14 cellular contexts compared by ENCODE assay signal in genomic region chr5:157387164-157387563, GRCh38.
A peak's percentile ranks its signal among the peaks of the same experiment; 100 is the strongest.
DNase-seq lines count a peak whose midpoint lies in the region; ATAC-seq, FAIRE-seq and TF ChIP-seq lines count a peak whose summit lies in the region.
"Had no signal": no experiment of that assay in that cellular context is flagged by ENCODE, and none has a peak within 500 bp of the region (broad histone marks: within the 10 kb centered on the region; RNA-seq: fewer than 3 reads in every experiment).

No MANE protein-coding gene starts in this region.

- H3K18ac ChIP-seq in trophoblast cell (ENCODE audit: low read length) = no peak overlapping the region

- intact Hi-C loops in OCI-LY7 (cut with micrococcal nuclease; ENCODE audit: unreplicated experiment) = no loop called here
- intact Hi-C loops in endothelial cell of umbilical vein (cut with micrococcal nuclease) = loop anchor here (2.0 kb wide), 1 partner anchor 1004 kb away; no protein-coding TSS in a partner anchor

- H3K27me3 ChIP-seq in ACC112 (ENCODE audit: insufficient read depth, low read length) (no peaks in the 10 kb centered on the region), endothelial cell of umbilical vein (ENCODE audit: control insufficient read depth in 2 of 2, insufficient read depth in 2 of 2, low read length in 2 of 2) (no peaks in the 10 kb centered on the region), trophoblast cell (ENCODE audit: insufficient read depth, low read length) (no peaks in the 10 kb centered on the region), foreskin keratinocyte (no peaks in the 10 kb centered on the region)
- H3K27me3 ChIP-seq: BLaER1, spleen had no signal

- H3K27ac ChIP-seq in ACC112 (ENCODE audit: low read depth, low read length) (peak overlapping the region; percentile 69), OCI-LY7 (ENCODE audit: low read depth, low read length, poor library complexity, severe bottlenecking) (no peak overlapping the region), endothelial cell of umbilical vein (ENCODE audit: insufficient read depth, low read depth, low read length) (peak overlapping the region; percentile 88), trophoblast cell (ENCODE audit: low read depth, low read length) (peak overlapping the region; percentile 79), substantia nigra (ENCODE audit: low read depth, low read length, poor library complexity, severe bottlenecking) (no peak overlapping the region), foreskin keratinocyte (no peak overlapping the region)
- H3K27ac ChIP-seq: BLaER1 had no signal

- peak overlapping the region; percentile 13 for H4K8ac ChIP-seq in trophoblast cell (ENCODE audit: low read depth, low read length)

- peak overlapping the region; percentile 53 for H3K4ac ChIP-seq in trophoblast cell (ENCODE audit: low read depth, low read length)

- TF ChIP-seq CTCF in OCI-LY7 (conservative IDR thresholded peaks at IDR 0.05; ENCODE audit: low read length) = no peak
- no peak for TF ChIP-seq CTCF in endothelial cell of umbilical vein (IDR thresholded peaks at IDR 0.05; ENCODE audit: extremely low read depth in 1 of 2, insufficient read depth in 1 of 2, low read depth in 1 of 2, low read length in 2 of 2)
- TF ChIP-seq CTCF in foreskin keratinocyte (conservative IDR thresholded peaks at IDR 0.05) = no peak

- H2BK120ac ChIP-seq in trophoblast cell (ENCODE audit: insufficient read depth, low read length, poor library complexity) = peak overlapping the region; percentile 64

- H4K12ac ChIP-seq in trophoblast cell (ENCODE audit: low read depth, low read length) = no peak overlapping the region

- H3K23ac ChIP-seq in trophoblast cell (ENCODE audit: low read length) = no peak overlapping the region

- FAIRE-seq in endothelial cell of umbilical vein (lab: Jason Lieb, UNC) = no peak

- peaks cover 67% of the 10 kb centered on the region for H3K4me1 ChIP-seq in ACC112 (ENCODE audit: control insufficient read depth, insufficient read depth, low read length, unreplicated experiment)
- H3K4me1 ChIP-seq in OCI-LY7 (ENCODE audit: insufficient read depth, low read length, poor library complexity, severe bottlenecking) = no peaks in the 10 kb centered on the region
- H3K4me1 ChIP-seq in endothelial cell of umbilical vein (ENCODE audit: control insufficient read depth, extremely low read depth, insufficient read depth, low read length) = peaks cover 65% of the 10 kb centered on the region
- peaks cover 17 to 44% of the 10 kb centered on the region in 2 experiments for H3K4me1 ChIP-seq in trophoblast cell (ENCODE audit: control insufficient read depth in 1 of 2, insufficient read depth in 2 of 2, low read length in 2 of 2)
- peaks cover 19% of the 10 kb centered on the region for H3K4me1 ChIP-seq in foreskin keratinocyte
- H3K4me1 ChIP-seq: BLaER1, spleen had no signal

- peak overlapping the region; percentile 50 for H2BK5ac ChIP-seq in trophoblast cell (ENCODE audit: low read depth, low read length, poor library complexity)

- H3K79me1 ChIP-seq in trophoblast cell (ENCODE audit: low read length) = peaks cover 60% of the 10 kb centered on the region

- peak overlapping the region; percentile 55 for H3K14ac ChIP-seq in trophoblast cell (ENCODE audit: low read length)

- H4K91ac ChIP-seq in trophoblast cell (ENCODE audit: low read depth, low read length) = peak overlapping the region; percentile 94

- POLR2A ChIA-PET in OCI-LY7 (lab: Charles Lee) = interaction anchor here (0.5 kb wide), 1 partner anchor 204 kb away, joined by 3 read pairs; no protein-coding TSS in a partner anchor
- POLR2A ChIA-PET in endothelial cell of umbilical vein (lab: Charles Lee) = no interaction called here

- no peak for TF ChIP-seq POLR2A in endothelial cell of umbilical vein (IDR thresholded peaks at IDR 0.05; ENCODE audit: low read depth, low read length)

- no peak overlapping the region for H2BK12ac ChIP-seq in trophoblast cell (ENCODE audit: low read length)

- no CpG with 5 or more reads among the region's 1 CpG for WGBS in trophoblast cell (ENCODE audit: extremely low coverage, insufficient coverage, insufficient read length)

- H3K79me2 ChIP-seq in ACC112 (ENCODE audit: control insufficient read depth, insufficient read depth, low read length, unreplicated experiment) (no peaks in the 10 kb centered on the region), OCI-LY7 (ENCODE audit: insufficient read depth, low read depth, low read length) (no peaks in the 10 kb centered on the region), endothelial cell of umbilical vein (ENCODE audit: control insufficient read depth, insufficient read depth, low read length) (no peaks in the 10 kb centered on the region), trophoblast cell (ENCODE audit: control insufficient read depth, insufficient read depth, low read length, poor library complexity) (peaks cover 9% of the 10 kb centered on the region)

- CTCF ChIA-PET in OCI-LY7 (lab: Charles Lee; ENCODE audit: unreplicated experiment) (interaction anchor here (1.0 kb wide), 1 partner anchor 9 kb away, joined by 3 read pairs; no protein-coding TSS in a partner anchor), endothelial cell of umbilical vein (lab: Charles Lee) (interaction anchor here (0.8 to 1.8 kb wide), 13 partner anchors 15 to 1719 kb away, joined by 3 to 13 read pairs (median 4); partner anchors contain the start of genes LSM11 and THG1L)

- no peaks in the 10 kb centered on the region for H3K36me3 ChIP-seq in ACC112 (ENCODE audit: insufficient read depth, low read length)
- peaks cover 98% of the 10 kb centered on the region for H3K36me3 ChIP-seq in OCI-LY7 (ENCODE audit: insufficient read depth, low read length)
- H3K36me3 ChIP-seq in endothelial cell of umbilical vein (ENCODE audit: control insufficient read depth in 2 of 2, extremely low read depth in 1 of 2, insufficient read depth in 2 of 2, low read length in 2 of 2) = no peaks in the 10 kb centered on the region
- no peaks in the 10 kb centered on the region for H3K36me3 ChIP-seq in trophoblast cell (ENCODE audit: control insufficient read depth in 1 of 2, insufficient read depth in 2 of 2, low read length in 2 of 2)

- H3K9ac ChIP-seq in endothelial cell of umbilical vein (replicated peaks; ENCODE audit: extremely low read depth, insufficient read depth, low read length) = peak overlapping the region; percentile 32
- no peak overlapping the region for H3K9ac ChIP-seq in trophoblast cell (ENCODE audit: low read length)
- H3K9ac ChIP-seq: BLaER1 had no signal

- H3K4me3 ChIP-seq in ACC112 (ENCODE audit: low read depth, low read length) (no peak overlapping the region), OCI-LY7 (ENCODE audit: low read depth, low read length, poor library complexity, severe bottlenecking) (no peak overlapping the region), endothelial cell of umbilical vein (replicated peaks in 1 of 3; ENCODE audit: insufficient read depth in 1 of 3, low read depth in 1 of 3, low read length in 3 of 3) (no peak overlapping the region), trophoblast cell (ENCODE audit: low read depth, low read length) (no peak overlapping the region)
- H3K4me3 ChIP-seq: BLaER1, spleen had no signal

- no peaks in the 10 kb centered on the region for H3K9me1 ChIP-seq in endothelial cell of umbilical vein (replicated peaks; ENCODE audit: control insufficient read depth, extremely low read depth, insufficient read depth, low read length)

- H4K20me1 ChIP-seq in OCI-LY7 (ENCODE audit: insufficient read depth, low read length) (no peaks in the 10 kb centered on the region), endothelial cell of umbilical vein (replicated peaks; ENCODE audit: control insufficient read depth, extremely low read depth, insufficient read depth, low read length) (no peaks in the 10 kb centered on the region)

- ATAC-seq in GM19023 (IDR thresholded peaks at IDR 0.05; ENCODE audit: unreplicated experiment) (no peak), foreskin keratinocyte (no peak), HG02610 (IDR thresholded peaks at IDR 0.05; ENCODE audit: unreplicated experiment) (no peak)
- ATAC-seq: esophagus mucosa had no signal

- H2AFZ ChIP-seq in ACC112 (ENCODE audit: low read length, unreplicated experiment) (peak overlapping the region; percentile 59), OCI-LY7 (ENCODE audit: low read length) (no peak overlapping the region), endothelial cell of umbilical vein (ENCODE audit: low read depth, low read length) (no peak overlapping the region), trophoblast cell (ENCODE audit: insufficient read depth, low read length, poor library complexity) (no peak overlapping the region)

- H2AK5ac ChIP-seq in trophoblast cell (ENCODE audit: low read length) = peak overlapping the region; percentile 30

- dilution Hi-C loops in endothelial cell of umbilical vein (cut with MboI; ENCODE audit: extremely low pct_ligation_motif_present, low sequenced_read_pairs) = no loop called here

- no peaks in the 10 kb centered on the region for H3K9me2 ChIP-seq in OCI-LY7 (ENCODE audit: insufficient read depth, low read length)

- BruUV-seq in OCI-LY7 (replicated peaks; lab: Mats Ljungman, UMichigan) (TSS peak; percentile 27), endothelial cell of umbilical vein (replicated peaks; lab: Mats Ljungman, UMichigan) (no TSS peak)

- H3K9me3 ChIP-seq in OCI-LY7 (ENCODE audit: low read length) (no peaks in the 10 kb centered on the region), endothelial cell of umbilical vein (replicated peaks; ENCODE audit: control insufficient read depth, insufficient read depth, low read length) (no peaks in the 10 kb centered on the region), trophoblast cell (ENCODE audit: insufficient read depth, low read depth, low read length) (no peaks in the 10 kb centered on the region)
- H3K9me3 ChIP-seq: BLaER1, spleen had no signal

- no peak overlapping the region for H3K4me2 ChIP-seq in OCI-LY7 (ENCODE audit: low read length)
- peak overlapping the region; percentile 60 for H3K4me2 ChIP-seq in endothelial cell of umbilical vein (ENCODE audit: insufficient read depth, low read length)
- no peak overlapping the region for H3K4me2 ChIP-seq in trophoblast cell (ENCODE audit: low read length)
- H3K4me2 ChIP-seq: BLaER1 had no signal

- no peak for DNase-seq in OCI-LY7 (ENCODE audit: low spot score)
- DNase-seq in endothelial cell of umbilical vein (ENCODE audit: low read depth, low spot score) = no peak
- DNase-seq in trophoblast cell = no peak
- no peak for DNase-seq in substantia nigra (lab: John Stamatoyannopoulos, UW)
- DNase-seq in foreskin keratinocyte = no peak
- DNase-seq: activated CD8-positive, alpha-beta memory T cell treated with anti-CD3 and anti-CD28 coated beads, Interleukin-2, amount 50 U/mL, for 48 hours; NCI-H146; NCI-H526 treated with DMSO at 0.1 percent for 48 hours; spleen had no signal

TF ChIP-seq in endothelial cell of umbilical vein, 7 proteins besides CTCF, POLR2A, EP300 and RAD21 (continues in another document):
- TF ChIP-seq MAX (IDR thresholded peaks at IDR 0.05; ENCODE audit: insufficient read depth, insufficient read length) (no peak), POLR2AphosphoS5 (IDR thresholded peaks at IDR 0.05; ENCODE audit: insufficient read depth, low read depth, low read length) (no peak), EZH2 (IDR thresholded peaks at IDR 0.05; ENCODE audit: borderline replicate concordance, low read depth, low read length, severe bottlenecking) (no peak)

Comparison
In these comparisons a context has a peak if more than half of its experiments do, and no peak if none do; other contexts are left out.
1. H3K27ac ChIP-seq: peak in ACC112 (single experiment), endothelial cell of umbilical vein (single experiment) and trophoblast cell (single experiment); none in OCI-LY7 (single experiment), substantia nigra (single experiment) and foreskin keratinocyte (single experiment).